In genomic region chr4:1513936-1514483, GRCh38 we compare ENCODE assay signal across 20 cellular contexts.
"Had no signal": no experiment of that assay in that cellular context is flagged by ENCODE, and none has a peak within 500 bp of the region (broad histone marks: within the 10 kb centered on the region; RNA-seq: fewer than 3 reads in every experiment).

No MANE protein-coding gene starts in this region.

- H3K27me3 ChIP-seq: ovary, thyroid gland had no signal

- H3K27ac ChIP-seq: epithelial cell of prostate, esophagus muscularis mucosa, gastroesophageal sphincter, left lung, lower lobe of right lung, ovary, suprapubic skin, thyroid gland, upper lobe of left lung, uterus had no signal

- H3K36me3 ChIP-seq: esophagus muscularis mucosa, gastroesophageal sphincter, left lung, lower lobe of right lung, ovary, suprapubic skin, thyroid gland, upper lobe of left lung, uterus had no signal

- FAIRE-seq: keratinocyte had no signal

- H3K9me3 Mint-ChIP-seq: effector memory CD8-positive, alpha-beta T cell; memory B cell; mesothelial cell of epicardium; natural killer cell; neural crest cell; stimulated activated effector memory CD8-positive, alpha-beta T cell treated with anti-CD3 and anti-CD28 coated beads, Interleukin-12 subunit alpha, Interleukin-12 subunit beta, amount 100 ng/mL, for 72 hours had no signal

- DNase-seq: foreskin fibroblast; natural killer cell; stimulated activated CD4-positive, alpha-beta T cell treated with anti-CD3 and anti-CD28 coated beads, Interleukin-4, amount 100 ng/mL, for 1 hour; uterus had no signal

- H3K4me1 Mint-ChIP-seq: memory B cell; natural killer cell; neural crest cell; stimulated activated effector memory CD8-positive, alpha-beta T cell treated with anti-CD3 and anti-CD28 coated beads, Interleukin-12 subunit alpha, Interleukin-12 subunit beta, amount 100 ng/mL, for 72 hours had no signal

- H3K9me3 ChIP-seq: esophagus muscularis mucosa, gastroesophageal sphincter, left lung, lower lobe of right lung, ovary, suprapubic skin, thyroid gland, upper lobe of left lung, uterus had no signal

- H3K4me1 ChIP-seq: lower lobe of right lung, uterus had no signal

- H3K36me3 Mint-ChIP-seq: memory B cell; mesothelial cell of epicardium; natural killer cell; stimulated activated effector memory CD8-positive, alpha-beta T cell treated with anti-CD3 and anti-CD28 coated beads, Interleukin-12 subunit alpha, Interleukin-12 subunit beta, amount 100 ng/mL, for 72 hours had no signal

- H3K4me3 ChIP-seq: left lung, ovary, uterus had no signal

- H3K27ac Mint-ChIP-seq: effector memory CD8-positive, alpha-beta T cell; memory B cell; mesothelial cell of epicardium; natural killer cell; progenitor cell of endocrine pancreas; stimulated activated effector memory CD8-positive, alpha-beta T cell treated with anti-CD3 and anti-CD28 coated beads, Interleukin-12 subunit alpha, Interleukin-12 subunit beta, amount 100 ng/mL, for 72 hours had no signal

- H3K4me3 Mint-ChIP-seq: effector memory CD8-positive, alpha-beta T cell; memory B cell; mesothelial cell of epicardium; natural killer cell; stimulated activated effector memory CD8-positive, alpha-beta T cell treated with anti-CD3 and anti-CD28 coated beads, Interleukin-12 subunit alpha, Interleukin-12 subunit beta, amount 100 ng/mL, for 72 hours had no signal
